12 cellular contexts compared by ENCODE assay signal in genomic region chr17:10628756-10629155, GRCh38. TPM values are rescaled to one million over a fixed set of nuclear protein-coding genes. Genes with fewer than 3 reads are reported as not detected.
DNase-seq lines count a peak whose midpoint lies in the region; ATAC-seq and TF ChIP-seq lines count a peak whose summit lies in the region.
"Had no signal": no experiment of that assay in that cellular context is flagged by ENCODE, and none has a peak within 500 bp of the region (broad histone marks: within the 10 kb centered on the region; RNA-seq: fewer than 3 reads in every experiment).

No MANE protein-coding gene starts in this region.

- no peaks in the 10 kb centered on the region for H3K4me1 ChIP-seq in ascending aorta

- H3K27me3 ChIP-seq in ascending aorta = no peaks in the 10 kb centered on the region

- no peaks in the 10 kb centered on the region for H3K27me3 Mint-ChIP-seq in mesothelial cell of epicardium (ENCODE audit: low read depth)

- no peaks in the 10 kb centered on the region for H3K9me3 ChIP-seq in ascending aorta

- no peak overlapping the region for H3K4me3 ChIP-seq in GM12875 (ENCODE audit: low read depth, low read length)
- H3K4me3 ChIP-seq in ascending aorta = no peak overlapping the region

- peaks cover 11 to 14% of the 10 kb centered on the region in 2 donors for H3K36me3 ChIP-seq in ascending aorta

- no peak overlapping the region for H3K27ac Mint-ChIP-seq in mesothelial cell of epicardium
- H3K27ac Mint-ChIP-seq: T-helper 1 cell treated with Interleukin-12 subunit alpha and Interleukin-12 subunit beta and Interleukin-4 antibody, amounts not matched to agents 30 μg/mL and 1 μg/mL, for 36 hours had no signal

- peaks cover 11% of the 10 kb centered on the region for H3K36me3 Mint-ChIP-seq in mesothelial cell of epicardium

- no peak for ATAC-seq in HG03565 (IDR thresholded peaks at IDR 0.05; ENCODE audit: unreplicated experiment)

- H3K4me1 Mint-ChIP-seq in mesothelial cell of epicardium = peaks cover 2% of the 10 kb centered on the region

- peak; percentile 3 for DNase-seq in DMS 273 (lab: John Stamatoyannopoulos, UW; ENCODE audit: unreplicated experiment)
- DNase-seq in DMS 273 treated with DMSO at 0.1 percent for 48 hours (lab: John Stamatoyannopoulos, UW) = no peak
- no peak for DNase-seq in ascending aorta (ENCODE audit: low spot score in 2 of 2)
- no peak for DNase-seq in mesothelial cell of epicardium (ENCODE audit: low spot score in 2 of 2, unreplicated experiment in 2 of 2)
- DNase-seq in NOMO-1 (lab: John Stamatoyannopoulos, UW; ENCODE audit: unreplicated experiment in 2 of 2) = no peak
- no peak for DNase-seq in NCI-H128 (lab: John Stamatoyannopoulos, UW; ENCODE audit: unreplicated experiment)
- DNase-seq: 8988T, cerebellar nuclear complex, Kasumi-1 had no signal

- no peak overlapping the region for H3K27ac ChIP-seq in ascending aorta

- intact Hi-C loops in ascending aorta (cut with DNase I) = no loop called here

- H3K4me3 Mint-ChIP-seq in mesothelial cell of epicardium = no peak overlapping the region
- H3K4me3 Mint-ChIP-seq: T-helper 1 cell treated with Interleukin-12 subunit alpha and Interleukin-12 subunit beta and Interleukin-4 antibody, amounts not matched to agents 30 μg/mL and 1 μg/mL, for 36 hours had no signal

- no peaks in the 10 kb centered on the region for H3K9me3 Mint-ChIP-seq in mesothelial cell of epicardium
- H3K9me3 Mint-ChIP-seq: T-helper 1 cell treated with Interleukin-12 subunit alpha and Interleukin-12 subunit beta and Interleukin-4 antibody, amounts not matched to agents 30 μg/mL and 1 μg/mL, for 36 hours had no signal

- peak; percentile 47; the same call in 1 of the 2 replicates for TF ChIP-seq CTCF in GM12875 (IDR thresholded peaks at IDR 0.05; ENCODE audit: borderline replicate concordance, insufficient read depth, low read depth, low read length)
- peak in 2 of 3 experiments; percentile 25 to 31 for TF ChIP-seq CTCF in ascending aorta (IDR thresholded peaks at IDR 0.05)
- peak; percentile 63 for TF ChIP-seq CTCF in mesothelial cell of epicardium (IDR thresholded peaks at IDR 0.05; ENCODE audit: unreplicated experiment)

RNA-seq across cellular contexts. Expression of gene MYH3, which starts 28.4 kb away (rescaled TPM):
- total RNA-seq in ascending aorta = 0.32 TPM
- total RNA-seq in mesothelial cell of epicardium = 3.7 to 4.3 TPM (median 3.7 TPM) in 3 replicates
